ENCODE assay signal across 10 cellular contexts in the genomic region with DNA sequence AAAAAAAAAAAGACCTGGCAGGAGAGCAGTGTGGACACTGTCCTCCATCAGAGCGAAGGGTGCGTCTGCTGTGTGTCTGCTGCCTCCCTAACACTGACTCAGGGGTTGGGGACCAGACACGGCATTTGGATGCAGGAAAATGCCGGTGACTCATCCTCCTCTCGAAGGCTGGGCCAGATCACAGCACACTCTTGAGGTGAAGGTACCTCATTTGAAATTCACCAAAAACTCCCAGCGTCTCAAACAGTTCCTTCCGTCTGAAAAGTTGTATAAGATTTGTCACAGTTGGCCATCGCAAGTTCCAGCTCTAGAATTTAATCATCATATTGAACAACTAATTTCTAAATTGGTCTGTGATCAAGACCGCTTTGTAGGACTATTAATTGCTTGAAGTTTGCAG.
DNase-seq lines count a peak whose midpoint lies in the region; ATAC-seq, FAIRE-seq and TF ChIP-seq lines count a peak whose summit lies in the region.
"Had no signal": no experiment of that assay in that cellular context is flagged by ENCODE, and none has a peak within 500 bp of the region (broad histone marks: within the 10 kb centered on the region; RNA-seq: fewer than 3 reads in every experiment).

No MANE protein-coding gene starts in this region.

- CTCF ChIA-PET in WTC11 (lab: Charles Lee), result interaction anchor here (1.0 kb wide), 1 partner anchor 743 kb away, joined by 3 read pairs; no protein-coding TSS in a partner anchor

- DNase-seq in GM18507 (ENCODE audit: extremely low spot score, insufficient read length, low read depth) (no peak), RKO (ENCODE audit: low spot score) (peak; percentile 54), brain microvascular endothelial cell (peak; percentile 38), RPMI8226 (no peak), WTC11 (ENCODE audit: low spot score) (no peak)
- DNase-seq in stimulated activated CD4-positive, alpha-beta T cell treated with anti-CD3 and anti-CD28 coated beads, Interleukin-2, amount 100 ng/mL, for 24 hours, result peak; percentile 49 to 57
- DNase-seq: activated B cell treated with CpG ODN at 0.5 μM for 24 hours, dorsolateral prefrontal cortex, kidney had no signal

- no peak for ATAC-seq in WTC11
- no peak for ATAC-seq in HG02763 (IDR thresholded peaks at IDR 0.05; ENCODE audit: unreplicated experiment)

- in situ Hi-C loops in brain microvascular endothelial cell (cut with HindIII; ENCODE audit: low pct_ligation_motif_present, low sequenced_read_pairs), result no loop called here

- FAIRE-seq in GM18507 (lab: Jason Lieb, UNC), result peak; percentile 9
- FAIRE-seq: kidney had no signal

- H3K4me3 Mint-ChIP-seq in WTC11, result no peak overlapping the region
- H3K4me3 Mint-ChIP-seq: activated B cell treated with CpG ODN at 0.5 μM for 24 hours had no signal

- no peaks in the 10 kb centered on the region; the same call in none of the 2 replicates for H3K27me3 Mint-ChIP-seq in WTC11 (ENCODE audit: low read depth)

- no peak overlapping the region for H3K27ac Mint-ChIP-seq in WTC11
- H3K27ac Mint-ChIP-seq: activated B cell treated with CpG ODN at 0.5 μM for 24 hours had no signal

- H3K9me3 Mint-ChIP-seq in WTC11, result no peaks in the 10 kb centered on the region
- H3K9me3 Mint-ChIP-seq: activated B cell treated with CpG ODN at 0.5 μM for 24 hours had no signal

- POLR2A ChIA-PET in WTC11 (lab: Charles Lee), result no interaction called here

- no peaks in the 10 kb centered on the region for H3K36me3 ChIP-seq in brain microvascular endothelial cell (replicated peaks)

- no peak overlapping the region for H3K27ac ChIP-seq in brain microvascular endothelial cell
- H3K27ac ChIP-seq: dorsolateral prefrontal cortex had no signal

- H3K4me3 ChIP-seq in brain microvascular endothelial cell (ENCODE audit: low read depth, low read length), result no peak overlapping the region
- H3K4me3 ChIP-seq: dorsolateral prefrontal cortex had no signal

- TF ChIP-seq CTCF in brain microvascular endothelial cell (IDR thresholded peaks at IDR 0.05; ENCODE audit: low read depth, low read length, missing control alignments) (no peak), WTC11 (IDR thresholded peaks at IDR 0.05) (no peak)

- H3K4me1 Mint-ChIP-seq in WTC11, result peaks cover 5% of the 10 kb centered on the region

- H3K36me3 Mint-ChIP-seq in WTC11, result no peaks in the 10 kb centered on the region

- no peaks in the 10 kb centered on the region for H3K27me3 ChIP-seq in brain microvascular endothelial cell (replicated peaks)
- H3K27me3 ChIP-seq: dorsolateral prefrontal cortex had no signal

TF ChIP-seq in WTC11, 78 proteins besides CTCF, POLR2A, EP300 and RAD21:
- TF ChIP-seq ATF1 (CRISPR knock-in tag; IDR thresholded peaks at IDR 0.05), result no peak
- TF ChIP-seq, protein P1, sequence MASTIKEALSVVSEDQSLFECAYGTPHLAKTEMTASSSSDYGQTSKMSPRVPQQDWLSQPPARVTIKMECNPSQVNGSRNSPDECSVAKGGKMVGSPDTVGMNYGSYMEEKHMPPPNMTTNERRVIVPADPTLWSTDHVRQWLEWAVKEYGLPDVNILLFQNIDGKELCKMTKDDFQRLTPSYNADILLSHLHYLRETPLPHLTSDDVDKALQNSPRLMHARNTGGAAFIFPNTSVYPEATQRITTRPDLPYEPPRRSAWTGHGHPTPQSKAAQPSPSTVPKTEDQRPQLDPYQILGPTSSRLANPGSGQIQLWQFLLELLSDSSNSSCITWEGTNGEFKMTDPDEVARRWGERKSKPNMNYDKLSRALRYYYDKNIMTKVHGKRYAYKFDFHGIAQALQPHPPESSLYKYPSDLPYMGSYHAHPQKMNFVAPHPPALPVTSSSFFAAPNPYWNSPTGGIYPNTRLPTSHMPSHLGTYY (CRISPR knock-in tag; IDR thresholded peaks at IDR 0.05), result no peak
- TF ChIP-seq, protein P2, sequence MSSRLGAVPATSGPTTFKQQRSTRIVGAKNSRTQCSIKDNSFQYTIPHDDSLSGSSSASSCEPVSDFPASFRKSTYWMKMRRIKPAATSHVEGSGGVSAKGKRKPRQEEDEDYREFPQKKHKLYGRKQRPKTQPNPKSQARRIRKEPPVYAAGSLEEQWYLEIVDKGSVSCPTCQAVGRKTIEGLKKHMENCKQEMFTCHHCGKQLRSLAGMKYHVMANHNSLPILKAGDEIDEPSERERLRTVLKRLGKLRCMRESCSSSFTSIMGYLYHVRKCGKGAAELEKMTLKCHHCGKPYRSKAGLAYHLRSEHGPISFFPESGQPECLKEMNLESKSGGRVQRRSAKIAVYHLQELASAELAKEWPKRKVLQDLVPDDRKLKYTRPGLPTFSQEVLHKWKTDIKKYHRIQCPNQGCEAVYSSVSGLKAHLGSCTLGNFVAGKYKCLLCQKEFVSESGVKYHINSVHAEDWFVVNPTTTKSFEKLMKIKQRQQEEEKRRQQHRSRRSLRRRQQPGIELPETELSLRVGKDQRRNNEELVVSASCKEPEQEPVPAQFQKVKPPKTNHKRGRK (CRISPR knock-in tag; IDR thresholded peaks at IDR 0.05; ENCODE audit: borderline replicate concordance), result no peak
- TF ChIP-seq TP53 (CRISPR knock-in tag; IDR thresholded peaks at IDR 0.05), result no peak
- TF ChIP-seq ZNF263 (CRISPR knock-in tag; IDR thresholded peaks at IDR 0.05; ENCODE audit: low read depth), result no peak
- TF ChIP-seq HMGA2 (CRISPR knock-in tag; IDR thresholded peaks at IDR 0.05), result no peak
- TF ChIP-seq, protein P3, sequence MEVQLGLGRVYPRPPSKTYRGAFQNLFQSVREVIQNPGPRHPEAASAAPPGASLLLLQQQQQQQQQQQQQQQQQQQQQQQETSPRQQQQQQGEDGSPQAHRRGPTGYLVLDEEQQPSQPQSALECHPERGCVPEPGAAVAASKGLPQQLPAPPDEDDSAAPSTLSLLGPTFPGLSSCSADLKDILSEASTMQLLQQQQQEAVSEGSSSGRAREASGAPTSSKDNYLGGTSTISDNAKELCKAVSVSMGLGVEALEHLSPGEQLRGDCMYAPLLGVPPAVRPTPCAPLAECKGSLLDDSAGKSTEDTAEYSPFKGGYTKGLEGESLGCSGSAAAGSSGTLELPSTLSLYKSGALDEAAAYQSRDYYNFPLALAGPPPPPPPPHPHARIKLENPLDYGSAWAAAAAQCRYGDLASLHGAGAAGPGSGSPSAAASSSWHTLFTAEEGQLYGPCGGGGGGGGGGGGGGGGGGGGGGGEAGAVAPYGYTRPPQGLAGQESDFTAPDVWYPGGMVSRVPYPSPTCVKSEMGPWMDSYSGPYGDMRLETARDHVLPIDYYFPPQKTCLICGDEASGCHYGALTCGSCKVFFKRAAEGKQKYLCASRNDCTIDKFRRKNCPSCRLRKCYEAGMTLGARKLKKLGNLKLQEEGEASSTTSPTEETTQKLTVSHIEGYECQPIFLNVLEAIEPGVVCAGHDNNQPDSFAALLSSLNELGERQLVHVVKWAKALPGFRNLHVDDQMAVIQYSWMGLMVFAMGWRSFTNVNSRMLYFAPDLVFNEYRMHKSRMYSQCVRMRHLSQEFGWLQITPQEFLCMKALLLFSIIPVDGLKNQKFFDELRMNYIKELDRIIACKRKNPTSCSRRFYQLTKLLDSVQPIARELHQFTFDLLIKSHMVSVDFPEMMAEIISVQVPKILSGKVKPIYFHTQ (CRISPR knock-in tag; IDR thresholded peaks at IDR 0.05), result no peak
- TF ChIP-seq, protein P4, sequence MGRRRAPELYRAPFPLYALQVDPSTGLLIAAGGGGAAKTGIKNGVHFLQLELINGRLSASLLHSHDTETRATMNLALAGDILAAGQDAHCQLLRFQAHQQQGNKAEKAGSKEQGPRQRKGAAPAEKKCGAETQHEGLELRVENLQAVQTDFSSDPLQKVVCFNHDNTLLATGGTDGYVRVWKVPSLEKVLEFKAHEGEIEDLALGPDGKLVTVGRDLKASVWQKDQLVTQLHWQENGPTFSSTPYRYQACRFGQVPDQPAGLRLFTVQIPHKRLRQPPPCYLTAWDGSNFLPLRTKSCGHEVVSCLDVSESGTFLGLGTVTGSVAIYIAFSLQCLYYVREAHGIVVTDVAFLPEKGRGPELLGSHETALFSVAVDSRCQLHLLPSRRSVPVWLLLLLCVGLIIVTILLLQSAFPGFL (CRISPR knock-in tag; IDR thresholded peaks at IDR 0.05; ENCODE audit: borderline replicate concordance), result no peak
- TF ChIP-seq ZNF423 (CRISPR knock-in tag; IDR thresholded peaks at IDR 0.05), result no peak

Comparison
In these comparisons a context has a peak if more than half of its experiments do, and no peak if none do; other contexts are left out.
1. DNase-seq: peak in RKO (single experiment), brain microvascular endothelial cell (single experiment) and stimulated activated CD4-positive, alpha-beta T cell treated with anti-CD3 and anti-CD28 coated beads, Interleukin-2, amount 100 ng/mL, for 24 hours (2 of 2); none in GM18507 (single experiment), RPMI8226 (single experiment) and WTC11 (single experiment).